Comparison of ENCODE assay signal across 2 cellular contexts in the genomic region with DNA sequence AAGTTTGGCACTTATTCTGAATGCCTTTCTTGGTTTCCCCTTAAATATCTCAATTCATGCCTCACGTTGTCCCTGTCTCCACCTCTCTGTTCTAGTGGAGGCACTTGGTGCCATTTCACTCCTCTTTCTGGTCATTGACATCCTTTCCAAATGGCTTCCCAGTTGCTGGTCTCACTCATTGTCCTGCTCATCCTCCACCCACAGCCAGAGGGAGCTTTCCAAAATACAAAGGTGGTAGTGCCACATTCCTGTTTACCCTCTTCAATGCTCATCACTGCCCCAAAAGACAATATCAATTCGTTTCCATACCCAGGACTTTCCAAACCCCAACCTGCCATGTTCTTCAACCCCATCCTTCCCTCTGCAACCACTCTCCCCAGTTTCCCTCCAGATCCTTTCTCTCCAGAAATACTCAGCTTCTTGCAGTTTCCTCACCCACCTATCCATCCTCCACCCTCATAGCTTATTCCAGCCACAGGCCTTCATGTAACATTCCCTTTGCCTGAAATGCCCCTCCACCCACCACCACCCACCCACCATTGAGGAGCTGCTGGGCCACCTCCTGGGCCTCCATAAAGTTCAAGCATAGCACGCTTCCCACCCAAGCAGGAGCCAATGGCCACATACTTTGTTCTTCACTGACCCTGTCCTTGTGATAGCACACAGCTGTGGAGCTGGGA.
A peak's percentile ranks its signal among the peaks of the same experiment; 100 is the strongest.
TF ChIP-seq lines count a peak whose summit lies in the region.

No MANE protein-coding gene starts in this region.

TF ChIP-seq in HepG2, 621 proteins besides CTCF, POLR2A, EP300 and RAD21:
- TF ChIP-seq, protein P1, sequence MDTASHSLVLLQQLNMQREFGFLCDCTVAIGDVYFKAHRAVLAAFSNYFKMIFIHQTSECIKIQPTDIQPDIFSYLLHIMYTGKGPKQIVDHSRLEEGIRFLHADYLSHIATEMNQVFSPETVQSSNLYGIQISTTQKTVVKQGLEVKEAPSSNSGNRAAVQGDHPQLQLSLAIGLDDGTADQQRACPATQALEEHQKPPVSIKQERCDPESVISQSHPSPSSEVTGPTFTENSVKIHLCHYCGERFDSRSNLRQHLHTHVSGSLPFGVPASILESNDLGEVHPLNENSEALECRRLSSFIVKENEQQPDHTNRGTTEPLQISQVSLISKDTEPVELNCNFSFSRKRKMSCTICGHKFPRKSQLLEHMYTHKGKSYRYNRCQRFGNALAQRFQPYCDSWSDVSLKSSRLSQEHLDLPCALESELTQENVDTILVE (CRISPR knock-in tag; IDR thresholded peaks at IDR 0.05) = no peak
- TF ChIP-seq ZNF672 (CRISPR knock-in tag; IDR thresholded peaks at IDR 0.05) (no peak), MTF1 (CRISPR knock-in tag; IDR thresholded peaks at IDR 0.05) (no peak), FOXM1 (CRISPR knock-in tag; IDR thresholded peaks at IDR 0.05) (no peak), POLR2AphosphoS2 (IDR thresholded peaks at IDR 0.05; ENCODE audit: low read depth, low read length) (no peak), HNRNPLL (IDR thresholded peaks at IDR 0.05; ENCODE audit: low read depth, low read length, poor library complexity, severe bottlenecking) (no peak), SALL2 (CRISPR knock-in tag; IDR thresholded peaks at IDR 0.05) (no peak), SALL1 (CRISPR knock-in tag; IDR thresholded peaks at IDR 0.05) (no peak), MXD4 (CRISPR knock-in tag; IDR thresholded peaks at IDR 0.05) (no peak), SPEN (CRISPR knock-in tag; IDR thresholded peaks at IDR 0.05; ENCODE audit: low read depth) (no peak), NFATC3 (CRISPR knock-in tag; IDR thresholded peaks at IDR 0.05) (no peak), MED1 (CRISPR knock-in tag; IDR thresholded peaks at IDR 0.05) (no peak), SOX6 (IDR thresholded peaks at IDR 0.05) (no peak), SOX6 (CRISPR knock-in tag; IDR thresholded peaks at IDR 0.05) (no peak), EHMT2 (IDR thresholded peaks at IDR 0.05; ENCODE audit: borderline replicate concordance, low read depth, low read length) (no peak), RBFOX2 (IDR thresholded peaks at IDR 0.05; ENCODE audit: low read depth, low read length) (no peak), KLF13 (CRISPR knock-in tag; IDR thresholded peaks at IDR 0.05) (no peak)
- TF ChIP-seq, protein P2, sequence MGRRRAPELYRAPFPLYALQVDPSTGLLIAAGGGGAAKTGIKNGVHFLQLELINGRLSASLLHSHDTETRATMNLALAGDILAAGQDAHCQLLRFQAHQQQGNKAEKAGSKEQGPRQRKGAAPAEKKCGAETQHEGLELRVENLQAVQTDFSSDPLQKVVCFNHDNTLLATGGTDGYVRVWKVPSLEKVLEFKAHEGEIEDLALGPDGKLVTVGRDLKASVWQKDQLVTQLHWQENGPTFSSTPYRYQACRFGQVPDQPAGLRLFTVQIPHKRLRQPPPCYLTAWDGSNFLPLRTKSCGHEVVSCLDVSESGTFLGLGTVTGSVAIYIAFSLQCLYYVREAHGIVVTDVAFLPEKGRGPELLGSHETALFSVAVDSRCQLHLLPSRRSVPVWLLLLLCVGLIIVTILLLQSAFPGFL (CRISPR knock-in tag; IDR thresholded peaks at IDR 0.05) = no peak
TF ChIP-seq in HepG2: peak in this region for 0.

TF ChIP-seq in H1, 55 proteins besides CTCF, POLR2A, EP300 and RAD21:
- TF ChIP-seq ZNF274 (IDR thresholded peaks at IDR 0.05; ENCODE audit: borderline replicate concordance, extremely low read depth, low read length) (no peak), YY1 (IDR thresholded peaks at IDR 0.05; ENCODE audit: low read depth, low read length) (peak; percentile 78)
TF ChIP-seq in H1: peak in this region for 1.
